27 cellular contexts compared by ENCODE assay signal in genomic region chr1:160491017-160491416, GRCh38. TPM values are rescaled to one million over a fixed set of nuclear protein-coding genes. Genes with fewer than 3 reads are reported as not detected.
"Had no signal": no experiment of that assay in that cellular context is flagged by ENCODE, and none has a peak within 500 bp of the region (broad histone marks: within the 10 kb centered on the region; RNA-seq: fewer than 3 reads in every experiment).

No MANE protein-coding gene starts in this region.

- ATAC-seq: activated naive CD4-positive, alpha-beta T cell treated with anti-CD3 and anti-CD28 coated beads, Interleukin-2, amount 50 U/mL, for 72 hours; foreskin keratinocyte; naive thymus-derived CD4-positive, alpha-beta T cell; sciatic nerve; SK-N-SH treated with all-trans-retinoic acid at 6 μM for 48 hours; upper lobe of right lung had no signal

- DNase-seq: activated CD4-positive, alpha-beta memory T cell treated with anti-CD3 and anti-CD28 coated beads for 36 hours; activated CD4-positive, alpha-beta T cell treated with anti-CD3 and anti-CD28 coated beads for 4 hours; activated CD4-positive, CD25-positive, alpha-beta regulatory T cell; activated effector memory CD4-positive, alpha-beta T cell treated with anti-CD3 and anti-CD28 coated beads, Interleukin-2, amount 50 U/mL, for 16 hours; activated T-cell treated with anti-CD3 and anti-CD28 coated beads, Interleukin-2, amount 50 U/mL, for 48 hours; amygdala; cortex of kidney; foreskin keratinocyte; hippocampal formation; left ventricle myocardium inferior; naive thymus-derived CD4-positive, alpha-beta T cell; small intestine; stimulated activated CD4-positive, alpha-beta T cell treated with anti-CD3 and anti-CD28 coated beads, Interleukin-15, amount 100 ng/mL, for 24 hours; stimulated activated naive CD4-positive, alpha-beta T cell; T-helper 9 cell; thyroid gland; upper lobe of right lung had no signal

- H3K4me1 ChIP-seq: left ventricle myocardium inferior, thyroid gland, upper lobe of right lung had no signal

- H3K4me1 Mint-ChIP-seq: neural crest cell had no signal

- H3K9me3 ChIP-seq: left ventricle myocardium inferior, thyroid gland, upper lobe of right lung had no signal

- H3K36me3 ChIP-seq: left ventricle myocardium inferior, thyroid gland, upper lobe of right lung had no signal

- H3K27me3 Mint-ChIP-seq: activated CD4-positive, alpha-beta memory T cell treated with anti-CD3 and anti-CD28 coated beads for 36 hours; naive thymus-derived CD4-positive, alpha-beta T cell had no signal

- H3K27ac ChIP-seq: foreskin keratinocyte, left ventricle myocardium inferior, thyroid gland, upper lobe of right lung had no signal

- H3K4me3 Mint-ChIP-seq: activated CD4-positive, alpha-beta memory T cell treated with anti-CD3 and anti-CD28 coated beads for 36 hours; naive thymus-derived CD4-positive, alpha-beta T cell; neural crest cell had no signal

- H3K27me3 ChIP-seq: thyroid gland, upper lobe of right lung had no signal

- H3K4me3 ChIP-seq: left ventricle myocardium inferior, thyroid gland, upper lobe of right lung had no signal

- H3K9me3 Mint-ChIP-seq: activated CD4-positive, alpha-beta memory T cell treated with anti-CD3 and anti-CD28 coated beads for 36 hours; neural crest cell had no signal

RNA-seq across cellular contexts. Expression of gene SLAMF6, which starts 32.0 kb away (rescaled TPM):
- total RNA-seq: bronchial epithelial cell, epithelial cell of proximal tubule, fibroblast of lung, foreskin keratinocyte, glomerular endothelial cell, lung microvascular endothelial cell, neural crest cell, renal cortical epithelial cell had no signal
- polyA plus RNA-seq: fibroblast of lung, foreskin keratinocyte had no signal
